In genomic region chr5:75037106-75037505, GRCh38 we compare ENCODE assay signal across 9 cellular contexts. TPM values are rescaled to one million over a fixed set of nuclear protein-coding genes. Genes with fewer than 3 reads are reported as not detected.
A peak's percentile ranks its signal among the peaks of the same experiment; 100 is the strongest.
DNase-seq lines count a peak whose midpoint lies in the region; ATAC-seq, FAIRE-seq and TF ChIP-seq lines count a peak whose summit lies in the region.
"Had no signal": no experiment of that assay in that cellular context is flagged by ENCODE, and none has a peak within 500 bp of the region (broad histone marks: within the 10 kb centered on the region; RNA-seq: fewer than 3 reads in every experiment).

No MANE protein-coding gene starts in this region.

- H3K27me3 ChIP-seq in CD4-positive, CD25-positive, alpha-beta regulatory T cell (ENCODE audit: control insufficient read depth, insufficient read depth, low read length) = no peaks in the 10 kb centered on the region
- H3K27me3 ChIP-seq in mammary epithelial cell (ENCODE audit: insufficient read depth, low read length) = no peaks in the 10 kb centered on the region

- peaks cover 56% of the 10 kb centered on the region for H3K4me1 ChIP-seq in CD4-positive, CD25-positive, alpha-beta regulatory T cell (ENCODE audit: control insufficient read depth, insufficient read depth, low read length, poor library complexity, severe bottlenecking)
- peaks cover 18% of the 10 kb centered on the region for H3K4me1 ChIP-seq in mammary epithelial cell (ENCODE audit: insufficient read depth, low read length)

- H3K4me3 ChIP-seq in CD4-positive, CD25-positive, alpha-beta regulatory T cell (ENCODE audit: low read depth, low read length) = peak overlapping the region; percentile 39
- H3K4me3 ChIP-seq in mammary epithelial cell (replicated peaks in 1 of 3; ENCODE audit: insufficient read depth in 1 of 3, low read depth in 2 of 3, low read length in 3 of 3) = no peak overlapping the region

- DNase-seq in CD4-positive, CD25-positive, alpha-beta regulatory T cell = no peak
- DNase-seq in HTR-8/SVneo (ENCODE audit: insufficient read length, low spot score) (peak; percentile 50), mammary epithelial cell (peak; percentile 99), occipital lobe (lab: John Stamatoyannopoulos, UW) (peak; percentile 60), glutamatergic neuron (no peak), NCI-H2227 (lab: John Stamatoyannopoulos, UW; ENCODE audit: unreplicated experiment) (no peak), OCI-M2 (lab: John Stamatoyannopoulos, UW; ENCODE audit: unreplicated experiment) (no peak)
- DNase-seq: NCI-H146 had no signal

- H4K20me1 ChIP-seq in mammary epithelial cell (ENCODE audit: insufficient read depth, low read length) = no peaks in the 10 kb centered on the region

- no peak overlapping the region for H3K27ac ChIP-seq in CD4-positive, CD25-positive, alpha-beta regulatory T cell (ENCODE audit: insufficient read depth, low read length, poor library complexity, severe bottlenecking)
- peak overlapping the region; percentile 54 for H3K27ac ChIP-seq in mammary epithelial cell (ENCODE audit: insufficient read depth, low read depth, low read length)

- intact Hi-C loops in mammary epithelial cell (cut with micrococcal nuclease) = no loop called here

- no TSS peak for BruUV-seq in mammary epithelial cell (replicated peaks; lab: Mats Ljungman, UMichigan)

- H3K4me3 Mint-ChIP-seq in CD4-positive, CD25-positive, alpha-beta regulatory T cell = peak overlapping the region in 3 of 4 donors; percentile 45 to 66 (median 61)
- no peak overlapping the region for H3K4me3 Mint-ChIP-seq in glutamatergic neuron (ENCODE audit: unreplicated experiment)

- H3K36me3 ChIP-seq in CD4-positive, CD25-positive, alpha-beta regulatory T cell (ENCODE audit: control insufficient read depth, insufficient read depth, low read length) = peaks cover 66% of the 10 kb centered on the region
- H3K36me3 ChIP-seq in mammary epithelial cell (ENCODE audit: insufficient read depth, low read length) = no peaks in the 10 kb centered on the region

- 0% methylated on average over 4 of the region's 4 CpGs for WGBS in mammary epithelial cell (ENCODE audit: low coverage, missing lambda C conversion rate)

- H3K4me2 ChIP-seq in mammary epithelial cell (ENCODE audit: insufficient read depth, low read depth, low read length) = peak overlapping the region; percentile 16

- no peak for ATAC-seq in CD4-positive, CD25-positive, alpha-beta regulatory T cell (ENCODE audit: low read depth in 2 of 2)
- ATAC-seq in GM19035 (IDR thresholded peaks at IDR 0.05; ENCODE audit: unreplicated experiment) = no peak

- no peaks in the 10 kb centered on the region for H3K9me3 ChIP-seq in CD4-positive, CD25-positive, alpha-beta regulatory T cell (ENCODE audit: control insufficient read depth in 2 of 2, low read length in 2 of 2)
- H3K9me3 ChIP-seq in mammary epithelial cell (replicated peaks; ENCODE audit: insufficient read depth, low read length) = no peaks in the 10 kb centered on the region

- H3K9ac ChIP-seq in mammary epithelial cell (ENCODE audit: insufficient read depth, low read length) = no peak overlapping the region

- no peak overlapping the region for H2AFZ ChIP-seq in mammary epithelial cell (ENCODE audit: low read depth, low read length)

- no peaks in the 10 kb centered on the region for H3K79me2 ChIP-seq in mammary epithelial cell (ENCODE audit: insufficient read depth, low read length)

- peaks cover 52 to 98% (median 77%) of the 10 kb centered on the region in 4 donors for H3K4me1 Mint-ChIP-seq in CD4-positive, CD25-positive, alpha-beta regulatory T cell
- H3K4me1 Mint-ChIP-seq in glutamatergic neuron (ENCODE audit: low read depth, unreplicated experiment) = no peaks in the 10 kb centered on the region

- H3K27me3 Mint-ChIP-seq in CD4-positive, CD25-positive, alpha-beta regulatory T cell = peaks cover 5% of the 10 kb centered on the region
- H3K27me3 Mint-ChIP-seq in glutamatergic neuron (ENCODE audit: unreplicated experiment) = peaks cover 1% of the 10 kb centered on the region

- peaks cover 0 to 1% (median 0%) of the 10 kb centered on the region in 7 donors for H3K9me3 Mint-ChIP-seq in CD4-positive, CD25-positive, alpha-beta regulatory T cell
- H3K9me3 Mint-ChIP-seq in glutamatergic neuron (ENCODE audit: unreplicated experiment) = no peaks in the 10 kb centered on the region

- peak in 1 of 2 donors; percentile 15 for TF ChIP-seq CTCF in mammary epithelial cell (conservative IDR thresholded peaks at IDR 0.05 in 1 of 2, IDR thresholded peaks at IDR 0.05 in 1 of 2; ENCODE audit: extremely low read depth in 1 of 2, insufficient read depth in 1 of 2, low read depth in 1 of 2, low read length in 2 of 2)
- no peak for TF ChIP-seq CTCF in glutamatergic neuron (IDR thresholded peaks at IDR 0.05; ENCODE audit: partially characterized antibody, unreplicated experiment)

- dilution Hi-C loops in mammary epithelial cell (cut with HindIII; ENCODE audit: low sequenced_read_pairs) = no loop called here

- H3K27ac Mint-ChIP-seq in CD4-positive, CD25-positive, alpha-beta regulatory T cell = peak overlapping the region; percentile 84 to 94 (median 90)
- no peak overlapping the region for H3K27ac Mint-ChIP-seq in glutamatergic neuron (ENCODE audit: unreplicated experiment)

- CTCF ChIA-PET in mammary epithelial cell (lab: Charles Lee; ENCODE audit: low non-redundant PET) = interaction anchor here (0.5 kb wide), 1 partner anchor 112 kb away, joined by 8 read pairs; no protein-coding TSS in a partner anchor

- in situ Hi-C loops in mammary epithelial cell (cut with MboI; ENCODE audit: low sequenced_read_pairs in 2 of 2) = no loop called here

- peaks cover 66% of the 10 kb centered on the region for H3K36me3 Mint-ChIP-seq in CD4-positive, CD25-positive, alpha-beta regulatory T cell
- no peaks in the 10 kb centered on the region for H3K36me3 Mint-ChIP-seq in glutamatergic neuron (ENCODE audit: unreplicated experiment)

- peak; percentile 48 for FAIRE-seq in HTR-8/SVneo (lab: Jason Lieb, UNC)

RNA-seq across cellular contexts. Expression of gene GCNT4, which starts 15.3 kb away (rescaled TPM):
- total RNA-seq in CD4-positive, CD25-positive, alpha-beta regulatory T cell = 16.6 TPM
- polyA plus RNA-seq in CD4-positive, CD25-positive, alpha-beta regulatory T cell = 10 to 100 TPM in 2 of 4 donors, 1 to 10 TPM in 2; 7.6 to 15.0 (median 10.3) TPM
- total RNA-seq in mammary epithelial cell (1 to 10 TPM; 3.6 to 9.7 TPM), occipital lobe (1.7 TPM), glutamatergic neuron (ENCODE audit: unreplicated experiment) (5.2 TPM)
- 1.4 TPM for polyA plus RNA-seq in mammary epithelial cell
- 2.1 TPM for polyA minus RNA-seq in mammary epithelial cell

Comparison
In these comparisons a context has a peak if more than half of its experiments do, and no peak if none do; other contexts are left out.
1. DNase-seq: peak in HTR-8/SVneo (single experiment), mammary epithelial cell (single experiment) and occipital lobe (single experiment); none in CD4-positive, CD25-positive, alpha-beta regulatory T cell (0 of 3), glutamatergic neuron (single experiment), NCI-H2227 (single experiment) and OCI-M2 (single experiment).